1 cellular context compared by ENCODE assay signal in genomic region chr22:28759861-28760560, GRCh38.
TF ChIP-seq lines count a peak whose summit lies in the region.

No MANE protein-coding gene starts in this region.

TF ChIP-seq in H1, 55 proteins besides CTCF, POLR2A, EP300 and RAD21 (continued from another document):
- TF ChIP-seq ASH2L (IDR thresholded peaks at IDR 0.05; ENCODE audit: low read length): peak; percentile 44
- TF ChIP-seq SUZ12 (IDR thresholded peaks at IDR 0.05; ENCODE audit: low read length): no peak
- no peak for TF ChIP-seq ZNF274 (IDR thresholded peaks at IDR 0.05; ENCODE audit: borderline replicate concordance, extremely low read depth, low read length)
- peak; percentile 12; the same call in 1 of the 2 replicates for TF ChIP-seq SP1 (IDR thresholded peaks at IDR 0.05; ENCODE audit: low read depth, low read length)
- no peak for TF ChIP-seq JUN (IDR thresholded peaks at IDR 0.05; ENCODE audit: low read depth, low read length)
- no peak for TF ChIP-seq PHF8 (conservative IDR thresholded peaks at IDR 0.05; ENCODE audit: low read depth, low read length)
- no peak for TF ChIP-seq TAF7 (optimal IDR thresholded peaks at IDR 0.05; ENCODE audit: borderline replicate concordance, low read depth, low read length)
TF ChIP-seq in H1: peak in this region for 4.
